19 cellular contexts compared by ENCODE assay signal in genomic region chr10:69403519-69403918, GRCh38.
DNase-seq lines count a peak whose midpoint lies in the region; ATAC-seq and TF ChIP-seq lines count a peak whose summit lies in the region.
"Had no signal": no experiment of that assay in that cellular context is flagged by ENCODE, and none has a peak within 500 bp of the region (broad histone marks: within the 10 kb centered on the region; RNA-seq: fewer than 3 reads in every experiment).

No MANE protein-coding gene starts in this region.

- H3K4me1 Mint-ChIP-seq in activated T-cell treated with anti-CD3 and anti-CD28 coated beads, Interleukin-2, amount 50 U/mL, for 24 hours (ENCODE audit: low read depth) = peaks cover 16% of the 10 kb centered on the region

- peaks cover 29 to 58% of the 10 kb centered on the region in 2 donors for H3K36me3 ChIP-seq in stomach smooth muscle (ENCODE audit: control insufficient read depth in 2 of 2, insufficient read depth in 2 of 2, low read length in 2 of 2)

- no peak overlapping the region for H3K4me3 Mint-ChIP-seq in activated T-cell treated with anti-CD3 and anti-CD28 coated beads, Interleukin-2, amount 50 U/mL, for 24 hours
- H3K4me3 Mint-ChIP-seq: activated CD8-positive, alpha-beta T cell treated with anti-CD3 and anti-CD28 coated beads for 36 hours had no signal

- DNase-seq in activated T-cell treated with anti-CD3 and anti-CD28 coated beads, Interleukin-2, amount 50 U/mL, for 24 hours = no peak
- no peak for DNase-seq in activated T-cell treated with anti-CD3 and anti-CD28 coated beads, Interleukin-2, amount 50 U/mL, for 1 hour
- DNase-seq in amniotic stem cell (lab: John Stamatoyannopoulos, UW) (peak; percentile 40), fibroblast of peridontal ligament (ENCODE audit: extremely low read depth) (peak; percentile 85), HEK293T (ENCODE audit: extremely low spot score) (no peak)
- no peak for DNase-seq in stimulated activated naive CD4-positive, alpha-beta T cell (lab: John Stamatoyannopoulos, UW)
- DNase-seq: activated CD8-positive, alpha-beta T cell treated with anti-CD3 and anti-CD28 coated beads for 36 hours; activated effector memory CD4-positive, alpha-beta T cell treated with anti-CD3 and anti-CD28 coated beads, Interleukin-2, amount 50 U/mL, for 16 hours; Caco-2; effector memory CD4-positive, alpha-beta T cell; Kasumi-1; NCI-H1930; NCI-H524 treated with DMSO at 0.1 percent for 48 hours; OCI-M1; SK-N-SH had no signal

- no peaks in the 10 kb centered on the region for H3K27me3 ChIP-seq in stomach smooth muscle (ENCODE audit: control insufficient read depth in 1 of 2, insufficient read depth in 2 of 2, low read length in 2 of 2)

- H3K27ac ChIP-seq in stomach smooth muscle (ENCODE audit: low read length) = peak overlapping the region; percentile 53
- H3K27ac ChIP-seq: HL-60 had no signal

- ATAC-seq in HG03135 (IDR thresholded peaks at IDR 0.05; ENCODE audit: unreplicated experiment) = no peak
- ATAC-seq: activated CD8-positive, alpha-beta T cell treated with anti-CD3 and anti-CD28 coated beads for 36 hours had no signal

- POLR2A ChIA-PET in HEK293T (lab: Yijun Ruan, JAX) = no interaction called here

- peak overlapping the region; percentile 69 for H3K27ac Mint-ChIP-seq in activated T-cell treated with anti-CD3 and anti-CD28 coated beads, Interleukin-2, amount 50 U/mL, for 24 hours

- CTCF ChIA-PET in HEK293T (lab: Yijun Ruan, JAX) = no interaction called here

- H3K4me3 ChIP-seq in stomach smooth muscle (ENCODE audit: low read length in 2 of 2) = no peak overlapping the region
- H3K4me3 ChIP-seq: thoracic aorta had no signal

- no peaks in the 10 kb centered on the region for H3K9me3 ChIP-seq in stomach smooth muscle (ENCODE audit: control insufficient read depth in 2 of 2, low read length in 2 of 2)
- H3K9me3 ChIP-seq: Caco-2, SK-N-SH, thoracic aorta had no signal

- H3K9me3 Mint-ChIP-seq in activated T-cell treated with anti-CD3 and anti-CD28 coated beads, Interleukin-2, amount 50 U/mL, for 24 hours = no peaks in the 10 kb centered on the region
- H3K9me3 Mint-ChIP-seq: activated CD8-positive, alpha-beta T cell treated with anti-CD3 and anti-CD28 coated beads for 36 hours had no signal

- no peaks in the 10 kb centered on the region for H3K27me3 Mint-ChIP-seq in activated T-cell treated with anti-CD3 and anti-CD28 coated beads, Interleukin-2, amount 50 U/mL, for 24 hours
- H3K27me3 Mint-ChIP-seq: activated CD8-positive, alpha-beta T cell treated with anti-CD3 and anti-CD28 coated beads for 36 hours had no signal

- H3K4me1 ChIP-seq in stomach smooth muscle (ENCODE audit: control insufficient read depth, insufficient read depth, low read length) = peaks cover 57% of the 10 kb centered on the region

- peaks cover 69% of the 10 kb centered on the region for H3K36me3 Mint-ChIP-seq in activated T-cell treated with anti-CD3 and anti-CD28 coated beads, Interleukin-2, amount 50 U/mL, for 24 hours (ENCODE audit: low read depth)

- no peak overlapping the region for H3K9ac ChIP-seq in stomach smooth muscle (ENCODE audit: low read length in 2 of 2)
- H3K9ac ChIP-seq: SK-N-SH had no signal

TF ChIP-seq in HEK293T, 16 proteins besides CTCF, POLR2A, EP300 and RAD21:
- no peak for TF ChIP-seq ARNT (IDR thresholded peaks at IDR 0.05)

Comparison
In these comparisons a context has a peak if more than half of its experiments do, and no peak if none do; other contexts are left out.
1. DNase-seq: peak in amniotic stem cell (single experiment) and fibroblast of peridontal ligament (single experiment); none in activated T-cell treated with anti-CD3 and anti-CD28 coated beads, Interleukin-2, amount 50 U/mL, for 24 hours (single experiment), activated T-cell treated with anti-CD3 and anti-CD28 coated beads, Interleukin-2, amount 50 U/mL, for 1 hour (single experiment), HEK293T (single experiment) and stimulated activated naive CD4-positive, alpha-beta T cell (0 of 6).